18 cellular contexts compared by ENCODE assay signal in the genomic region with DNA sequence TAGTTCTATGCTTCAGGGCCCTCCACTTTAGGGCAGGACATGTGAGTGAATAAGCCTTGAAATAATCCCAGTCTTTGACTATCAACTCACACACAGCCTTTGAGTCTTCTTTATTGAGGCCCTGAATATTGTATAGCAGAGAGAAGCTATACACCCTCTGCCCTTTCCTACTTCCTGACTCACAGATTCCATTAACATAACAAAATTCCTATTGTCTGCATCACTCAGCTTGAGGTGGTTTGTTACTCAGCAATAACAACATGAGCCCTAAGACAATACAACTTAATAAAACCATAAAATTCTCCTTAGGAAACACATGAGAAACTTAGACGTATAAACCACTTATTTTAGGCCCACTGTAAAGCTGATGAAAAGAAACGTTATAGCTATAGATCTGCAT.
DNase-seq lines count a peak whose midpoint lies in the region; ATAC-seq, FAIRE-seq and TF ChIP-seq lines count a peak whose summit lies in the region.
"Had no signal": no experiment of that assay in that cellular context is flagged by ENCODE, and none has a peak within 500 bp of the region (broad histone marks: within the 10 kb centered on the region; RNA-seq: fewer than 3 reads in every experiment).

No MANE protein-coding gene starts in this region.

- peak; percentile 46 for DNase-seq in A172 (ENCODE audit: low spot score)
- peak; percentile 4 for DNase-seq in RCC 7860 (ENCODE audit: low spot score)
- peak; percentile 69 for DNase-seq in choroid plexus epithelial cell (ENCODE audit: low read depth)
- DNase-seq in iris pigment epithelial cell (ENCODE audit: low read depth) = peak; percentile 35
- DNase-seq in NCI-H187 (lab: John Stamatoyannopoulos, UW) = no peak
- no peak for DNase-seq in Ammon's horn (ENCODE audit: low spot score)
- DNase-seq: 8988T; activated B cell treated with CpG ODN at 0.5 μM for 24 hours; CD4-positive, alpha-beta memory T cell; esophagus squamous epithelium; naive thymus-derived CD8-positive, alpha-beta T cell; NCI-H1092 treated with DMSO at 0.1 percent for 48 hours; NCI-H82; RPMI8226; stimulated activated CD4-positive, alpha-beta T cell treated with anti-CD3 and anti-CD28 coated beads, Interleukin-15, amount 100 ng/mL, for 24 hours had no signal

- H3K4me3 ChIP-seq in choroid plexus epithelial cell (ENCODE audit: low read depth, low read length) = no peak overlapping the region
- H3K4me3 ChIP-seq: esophagus squamous epithelium, prostate gland had no signal

- FAIRE-seq in RCC 7860 (lab: Jason Lieb, UNC) = no peak

- ATAC-seq in GM19351 (IDR thresholded peaks at IDR 0.05; ENCODE audit: unreplicated experiment) (no peak), GM21390 (IDR thresholded peaks at IDR 0.05; ENCODE audit: unreplicated experiment) (no peak)
- ATAC-seq: naive thymus-derived CD8-positive, alpha-beta T cell had no signal

- TF ChIP-seq CTCF in choroid plexus epithelial cell (conservative IDR thresholded peaks at IDR 0.05; ENCODE audit: low read depth, low read length) = no peak

Comparison
In these comparisons a context has a peak if more than half of its experiments do, and no peak if none do; other contexts are left out.
1. DNase-seq: peak in A172 (single experiment), RCC 7860 (single experiment), choroid plexus epithelial cell (single experiment) and iris pigment epithelial cell (single experiment); none in NCI-H187 (0 of 2) and Ammon's horn (single experiment).